13 cellular contexts compared by ENCODE assay signal in genomic region chr16:87877942-87878507, GRCh38. TPM values are rescaled to one million over a fixed set of nuclear protein-coding genes. Genes with fewer than 3 reads are reported as not detected.
DNase-seq lines count a peak whose midpoint lies in the region; ATAC-seq, FAIRE-seq and TF ChIP-seq lines count a peak whose summit lies in the region.
"Had no signal": no experiment of that assay in that cellular context is flagged by ENCODE, and none has a peak within 500 bp of the region (broad histone marks: within the 10 kb centered on the region; RNA-seq: fewer than 3 reads in every experiment).

No MANE protein-coding gene starts in this region.

- TF ChIP-seq CTCF in BE2C (IDR thresholded peaks at IDR 0.05; ENCODE audit: low read depth, low read length) (peak; percentile 42), GM13977 (IDR thresholded peaks at IDR 0.05; ENCODE audit: extremely low read depth, insufficient read depth, missing control alignments) (peak; percentile 54), keratinocyte (optimal IDR thresholded peaks at IDR 0.05 in 1 of 3, IDR thresholded peaks at IDR 0.05 in 1 of 3, conservative IDR thresholded peaks at IDR 0.05 in 1 of 3; ENCODE audit: extremely low read depth in 1 of 3, insufficient read depth in 2 of 3, low read length in 3 of 3) (peak in 2 of 3 experiments; percentile 31 to 44), mesothelial cell of epicardium (IDR thresholded peaks at IDR 0.05; ENCODE audit: unreplicated experiment) (no peak)
- TF ChIP-seq CTCF in activated CD8-positive, alpha-beta T cell treated with anti-CD3 and anti-CD28 coated beads for 36 hours (IDR thresholded peaks at IDR 0.05), result peak; percentile 55

- no peak overlapping the region for H3K4me2 ChIP-seq in keratinocyte (ENCODE audit: control insufficient read depth, extremely low read depth, insufficient read depth, low read depth, low read length)

- no peak for DNase-seq in BE2C
- DNase-seq in GM13977 (ENCODE audit: low spot score), result no peak
- peak; percentile 71 for DNase-seq in activated CD8-positive, alpha-beta T cell treated with anti-CD3 and anti-CD28 coated beads for 36 hours
- no peak for DNase-seq in keratinocyte (ENCODE audit: low read depth, low spot score)
- DNase-seq in H54 (ENCODE audit: insufficient read length, low spot score), result no peak
- DNase-seq in SHP77 treated with DMSO at 0.1 percent for 48 hours (lab: John Stamatoyannopoulos, UW), result no peak
- no peak for DNase-seq in mesothelial cell of epicardium (ENCODE audit: low spot score in 2 of 2, unreplicated experiment in 2 of 2)
- DNase-seq: NCI-H1694, spleen, stomach had no signal

- no peaks in the 10 kb centered on the region for H3K9me1 ChIP-seq in keratinocyte (ENCODE audit: control insufficient read depth, extremely low read depth, insufficient read depth, low read length)

- no peaks in the 10 kb centered on the region for H3K36me3 Mint-ChIP-seq in activated CD8-positive, alpha-beta T cell treated with anti-CD3 and anti-CD28 coated beads for 36 hours (ENCODE audit: low read depth)
- no peaks in the 10 kb centered on the region for H3K36me3 Mint-ChIP-seq in mesothelial cell of epicardium

- in situ Hi-C loops in GM13977 (cut with MboI; ENCODE audit: low pct_unique_long_range_greater_than_20kb, low sequenced_read_pairs, unreplicated experiment), result no loop called here

- no peak overlapping the region for H3K9ac ChIP-seq in keratinocyte (ENCODE audit: control insufficient read depth, extremely low read depth, insufficient read depth, low read length)

- H3K27ac Mint-ChIP-seq in activated CD8-positive, alpha-beta T cell treated with anti-CD3 and anti-CD28 coated beads for 36 hours, result no peak overlapping the region
- no peak overlapping the region for H3K27ac Mint-ChIP-seq in mesothelial cell of epicardium

- no peaks in the 10 kb centered on the region for H3K27me3 ChIP-seq in BE2C
- peaks cover 43% of the 10 kb centered on the region for H3K27me3 ChIP-seq in keratinocyte (ENCODE audit: control insufficient read depth, extremely low read depth, insufficient read depth, low read length)

- H3K79me2 ChIP-seq in keratinocyte (ENCODE audit: control insufficient read depth, insufficient read depth, low read length), result no peaks in the 10 kb centered on the region

- H3K9me3 ChIP-seq in BE2C, result no peaks in the 10 kb centered on the region
- H3K9me3 ChIP-seq in keratinocyte (ENCODE audit: control insufficient read depth, low read depth, low read length), result no peaks in the 10 kb centered on the region
- H3K9me3 ChIP-seq: spleen, stomach had no signal

- no peak overlapping the region for H3K4me3 Mint-ChIP-seq in activated CD8-positive, alpha-beta T cell treated with anti-CD3 and anti-CD28 coated beads for 36 hours
- no peak overlapping the region for H3K4me3 Mint-ChIP-seq in mesothelial cell of epicardium

- H3K9me3 Mint-ChIP-seq in activated CD8-positive, alpha-beta T cell treated with anti-CD3 and anti-CD28 coated beads for 36 hours, result peaks cover 6% of the 10 kb centered on the region
- H3K9me3 Mint-ChIP-seq in mesothelial cell of epicardium, result no peaks in the 10 kb centered on the region

- H3K36me3 ChIP-seq in BE2C, result no peaks in the 10 kb centered on the region
- no peaks in the 10 kb centered on the region for H3K36me3 ChIP-seq in keratinocyte (ENCODE audit: control insufficient read depth in 2 of 2, extremely low read depth in 1 of 2, insufficient read depth in 2 of 2, low read length in 2 of 2)
- H3K36me3 ChIP-seq: spleen, stomach had no signal

- H3K27ac ChIP-seq in keratinocyte (ENCODE audit: control insufficient read depth, insufficient read depth, low read length), result no peak overlapping the region
- H3K27ac ChIP-seq: spleen, stomach had no signal

- no peaks in the 10 kb centered on the region for H4K20me1 ChIP-seq in keratinocyte (ENCODE audit: control insufficient read depth, extremely low read depth, insufficient read depth, low read length)

- H2AFZ ChIP-seq in keratinocyte (ENCODE audit: control insufficient read depth, low read length), result no peak overlapping the region

- intact Hi-C loops in activated CD8-positive, alpha-beta T cell treated with anti-CD3 and anti-CD28 coated beads for 36 hours (cut with micrococcal nuclease), result no loop called here

- dilution Hi-C loops in keratinocyte (cut with MboI; ENCODE audit: extremely low pct_ligation_motif_present, low sequenced_read_pairs), result no loop called here

- FAIRE-seq in keratinocyte (lab: Jason Lieb, UNC) (no peak), H54 (lab: Jason Lieb, UNC) (no peak)
- FAIRE-seq: colon had no signal

- CTCF ChIA-PET in activated CD8-positive, alpha-beta T cell treated with anti-CD3 and anti-CD28 coated beads for 36 hours (lab: Charles Lee), result interaction anchor here (1.0 kb wide), 2 partner anchors 8 to 99 kb away, joined by 4 read pairs; no protein-coding TSS in a partner anchor

- peaks cover 50% of the 10 kb centered on the region for H3K4me1 Mint-ChIP-seq in activated CD8-positive, alpha-beta T cell treated with anti-CD3 and anti-CD28 coated beads for 36 hours (ENCODE audit: low read depth)
- peaks cover 33% of the 10 kb centered on the region for H3K4me1 Mint-ChIP-seq in mesothelial cell of epicardium

- no peaks in the 10 kb centered on the region for H3K4me1 ChIP-seq in BE2C
- H3K4me1 ChIP-seq in keratinocyte (ENCODE audit: control insufficient read depth, extremely low read depth, insufficient read depth, low read length), result no peaks in the 10 kb centered on the region

- no peak for TF ChIP-seq POLR2A in H54 (IDR thresholded peaks at IDR 0.05; ENCODE audit: low read depth, low read length)

- peak; percentile 17 for ATAC-seq in activated CD8-positive, alpha-beta T cell treated with anti-CD3 and anti-CD28 coated beads for 36 hours
- ATAC-seq in HG02840 (IDR thresholded peaks at IDR 0.05; ENCODE audit: low FRiP score, unreplicated experiment), result no peak

- H3K4me3 ChIP-seq in BE2C (ENCODE audit: low read depth, low read length) (no peak overlapping the region), keratinocyte (ENCODE audit: control insufficient read depth in 2 of 3, extremely low read depth in 1 of 3, insufficient read depth in 2 of 3, low read depth in 1 of 3, low read length in 3 of 3) (no peak overlapping the region)
- H3K4me3 ChIP-seq: spleen, stomach had no signal

- POLR2A ChIA-PET in activated CD8-positive, alpha-beta T cell treated with anti-CD3 and anti-CD28 coated beads for 36 hours (lab: Charles Lee), result interaction anchor here (0.7 to 4.2 kb wide), 2 partner anchors 20 to 585 kb away, joined by 3 to 37 read pairs; no protein-coding TSS in a partner anchor

- peaks cover 4% of the 10 kb centered on the region for H3K27me3 Mint-ChIP-seq in activated CD8-positive, alpha-beta T cell treated with anti-CD3 and anti-CD28 coated beads for 36 hours
- peaks cover 8% of the 10 kb centered on the region for H3K27me3 Mint-ChIP-seq in mesothelial cell of epicardium (ENCODE audit: low read depth)

RNA-seq across cellular contexts. Expression of gene SLC7A5, which starts 8.7 kb away (rescaled TPM):
- 258 TPM for polyA plus RNA-seq in BE2C (2012; ENCODE audit: insufficient read depth, insufficient read length, low read depth)
- total RNA-seq in activated CD8-positive, alpha-beta T cell treated with anti-CD3 and anti-CD28 coated beads for 36 hours, result 100 to 1,000 TPM; 230 to 236 TPM
- 110 to 326 TPM (median 114 TPM) in 3 replicates for polyA plus RNA-seq in keratinocyte
- polyA plus RNA-seq in keratinocyte (2011; ENCODE audit: low read depth), result 29.9 TPM
- 116 and 170 TPM in 2 replicates for polyA plus RNA-seq in keratinocyte (2011; cell fraction: cytosol; rRNA removed)
- polyA plus RNA-seq in keratinocyte (2011; cell fraction: nucleus; rRNA removed), result 485 and 588 TPM in 2 replicates
- 227 and 536 TPM in 2 replicates for polyA plus RNA-seq in keratinocyte (2012; ENCODE audit: low replicate concordance)
- polyA minus RNA-seq in keratinocyte, result 188 to 879 TPM (median 193 TPM) in 3 replicates
- 339 TPM for polyA minus RNA-seq in keratinocyte (2011; cell fraction: cytosol; rRNA and poly(A)+ RNA removed)
- 418 and 454 TPM in 2 replicates for polyA minus RNA-seq in keratinocyte (2011; cell fraction: nucleus; rRNA and poly(A)+ RNA removed)
- total RNA-seq in mesothelial cell of epicardium, result 64.7 to 70.0 TPM (median 69.4 TPM) in 3 replicates

RNA-seq across cellular contexts. Expression of gene CA5A, which starts 58.3 kb away (rescaled TPM):
- 0.23 TPM for polyA plus RNA-seq in BE2C (2012; ENCODE audit: insufficient read depth, insufficient read length, low read depth)
- total RNA-seq in activated CD8-positive, alpha-beta T cell treated with anti-CD3 and anti-CD28 coated beads for 36 hours, result not detected
- not detected in 3 replicates for polyA plus RNA-seq in keratinocyte
- polyA plus RNA-seq in keratinocyte (2011; ENCODE audit: low read depth), result not detected
- not detected in 2 replicates for polyA plus RNA-seq in keratinocyte (2011; cell fraction: cytosol; rRNA removed)
- not detected in 2 replicates for polyA plus RNA-seq in keratinocyte (2011; cell fraction: nucleus; rRNA removed)
- not detected in 2 replicates for polyA plus RNA-seq in keratinocyte (2012; ENCODE audit: low replicate concordance)
- not detected in 3 replicates for polyA minus RNA-seq in keratinocyte
- polyA minus RNA-seq in keratinocyte (2011; cell fraction: cytosol; rRNA and poly(A)+ RNA removed), result not detected
- not detected in 2 replicates for polyA minus RNA-seq in keratinocyte (2011; cell fraction: nucleus; rRNA and poly(A)+ RNA removed)
- total RNA-seq in mesothelial cell of epicardium, result not detected in 3 replicates
- total RNA-seq: myocyte, spleen, stomach had no signal
- polyA plus RNA-seq: spleen, stomach had no signal
